ENCODE assay signal across 4 cellular contexts in the genomic region with DNA sequence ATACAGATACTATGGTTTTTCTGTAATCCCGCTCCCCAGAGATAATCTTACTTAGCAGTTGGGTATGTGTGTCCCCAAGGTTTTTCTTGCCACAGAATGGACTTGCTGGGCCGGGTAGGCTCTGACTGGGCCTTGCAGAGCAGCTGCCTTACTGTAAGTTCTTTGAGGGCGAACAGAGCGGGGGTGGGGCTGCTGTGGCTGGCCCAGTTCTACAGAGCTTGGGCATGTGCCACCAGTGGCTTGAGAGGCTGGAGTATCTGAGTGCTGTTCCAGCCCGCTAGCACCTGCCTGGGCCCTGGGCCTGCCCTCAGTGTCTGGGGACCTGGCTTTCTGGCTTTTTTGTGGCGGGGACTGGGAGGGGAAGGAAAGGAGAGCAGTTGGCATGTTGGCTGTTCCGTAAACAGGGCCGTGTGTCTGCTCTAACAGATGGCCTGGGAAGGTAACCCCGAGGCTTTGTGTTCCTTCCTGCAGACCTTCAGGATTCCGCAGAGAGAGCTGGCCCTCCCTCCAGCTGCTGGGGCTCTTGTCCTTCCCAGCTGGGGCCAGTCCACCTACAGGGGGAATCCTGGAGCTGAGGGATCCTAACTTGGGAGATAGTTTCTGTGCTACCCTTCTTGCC. TPM values are rescaled to one million over a fixed set of nuclear protein-coding genes. Genes with fewer than 3 reads are reported as not detected.
"Had no signal": no experiment of that assay in that cellular context is flagged by ENCODE, and none has a peak within 500 bp of the region (broad histone marks: within the 10 kb centered on the region; RNA-seq: fewer than 3 reads in every experiment).

No MANE protein-coding gene starts in this region.

RNA-seq across cellular contexts. Expression of a gene that starts 27.1 kb away (rescaled TPM):
- total RNA-seq: ascending aorta had no signal

RNA-seq across cellular contexts. Expression of a gene that starts 56.6 kb away (rescaled TPM):
- total RNA-seq: ascending aorta, bronchial epithelial cell, epithelial cell of proximal tubule, foreskin keratinocyte had no signal
